Comparison of ENCODE assay signal across 10 cellular contexts in genomic region chr14:95313707-95314106, GRCh38. TPM values are rescaled to one million over a fixed set of nuclear protein-coding genes. Genes with fewer than 3 reads are reported as not detected.
DNase-seq lines count a peak whose midpoint lies in the region; TF ChIP-seq lines count a peak whose summit lies in the region.
"Had no signal": no experiment of that assay in that cellular context is flagged by ENCODE, and none has a peak within 500 bp of the region (broad histone marks: within the 10 kb centered on the region; RNA-seq: fewer than 3 reads in every experiment).

No MANE protein-coding gene starts in this region.

- TF ChIP-seq POLR2A in esophagus squamous epithelium (IDR thresholded peaks at IDR 0.05), result no peak

- H3K36me3 ChIP-seq in esophagus squamous epithelium, result no peaks in the 10 kb centered on the region

- peak overlapping the region in 3 of 4 donors; percentile 49 to 79 (median 62) for H3K27ac ChIP-seq in esophagus squamous epithelium

- WGBS in esophagus squamous epithelium, 2 donors, result 37 to 70% methylated on average over 1 to 2 of the region's 5 CpGs

- no peak for TF ChIP-seq CTCF in esophagus squamous epithelium (IDR thresholded peaks at IDR 0.05)

- DNase-seq in C1 segment of cervical spinal cord (lab: John Stamatoyannopoulos, UW) (peak in 10 of 14 donors; percentile 19 to 65 (median 48)), OCI-M1 (lab: John Stamatoyannopoulos, UW) (peak; percentile 27), esophagus squamous epithelium (lab: John Stamatoyannopoulos, UW) (peak; percentile 12), nucleus accumbens (lab: John Stamatoyannopoulos, UW) (peak in 44 of 56 donors; percentile 14 to 77 (median 56)), NCI-H1105 treated with DMSO at 0.1 percent for 48 hours (lab: John Stamatoyannopoulos, UW) (no peak), DMS 273 treated with DMSO at 0.1 percent for 48 hours (lab: John Stamatoyannopoulos, UW) (no peak), DMS79 (lab: John Stamatoyannopoulos, UW) (no peak)
- DNase-seq in activated T-cell treated with anti-CD3 and anti-CD28 coated beads, Interleukin-2, amount 50 U/mL, for 48 hours, result no peak
- DNase-seq: natural killer cell, NCI-H526 treated with DMSO at 0.1 percent for 48 hours had no signal

- no peaks in the 10 kb centered on the region for H3K9me3 ChIP-seq in esophagus squamous epithelium

- H3K27me3 ChIP-seq in esophagus squamous epithelium, result peaks cover 0 to 6% (median 0%) of the 10 kb centered on the region in 4 donors

- intact Hi-C loops in esophagus squamous epithelium (cut with DNase I), result no loop called here

- H3K4me3 ChIP-seq in esophagus squamous epithelium, result no peak overlapping the region

- H3K4me1 ChIP-seq in esophagus squamous epithelium, result peaks cover 11 to 69% (median 25%) of the 10 kb centered on the region in 3 donors

RNA-seq across cellular contexts. Expression of gene CLMN, which starts 6.0 kb away (rescaled TPM):
- total RNA-seq in esophagus squamous epithelium, result 10 to 100 TPM in 1 of 4 donors, 1 to 10 TPM in 3; 3.3 to 14.1 (median 5.1) TPM

Comparison
In these comparisons a context has a peak if more than half of its experiments do, and no peak if none do; other contexts are left out.
1. DNase-seq: peak in C1 segment of cervical spinal cord (10 of 14), OCI-M1 (single experiment), esophagus squamous epithelium (single experiment) and nucleus accumbens (44 of 56); none in activated T-cell treated with anti-CD3 and anti-CD28 coated beads, Interleukin-2, amount 50 U/mL, for 48 hours (0 of 2), NCI-H1105 treated with DMSO at 0.1 percent for 48 hours (single experiment), DMS 273 treated with DMSO at 0.1 percent for 48 hours (single experiment) and DMS79 (single experiment).